8 cellular contexts compared by ENCODE assay signal in the genomic region with DNA sequence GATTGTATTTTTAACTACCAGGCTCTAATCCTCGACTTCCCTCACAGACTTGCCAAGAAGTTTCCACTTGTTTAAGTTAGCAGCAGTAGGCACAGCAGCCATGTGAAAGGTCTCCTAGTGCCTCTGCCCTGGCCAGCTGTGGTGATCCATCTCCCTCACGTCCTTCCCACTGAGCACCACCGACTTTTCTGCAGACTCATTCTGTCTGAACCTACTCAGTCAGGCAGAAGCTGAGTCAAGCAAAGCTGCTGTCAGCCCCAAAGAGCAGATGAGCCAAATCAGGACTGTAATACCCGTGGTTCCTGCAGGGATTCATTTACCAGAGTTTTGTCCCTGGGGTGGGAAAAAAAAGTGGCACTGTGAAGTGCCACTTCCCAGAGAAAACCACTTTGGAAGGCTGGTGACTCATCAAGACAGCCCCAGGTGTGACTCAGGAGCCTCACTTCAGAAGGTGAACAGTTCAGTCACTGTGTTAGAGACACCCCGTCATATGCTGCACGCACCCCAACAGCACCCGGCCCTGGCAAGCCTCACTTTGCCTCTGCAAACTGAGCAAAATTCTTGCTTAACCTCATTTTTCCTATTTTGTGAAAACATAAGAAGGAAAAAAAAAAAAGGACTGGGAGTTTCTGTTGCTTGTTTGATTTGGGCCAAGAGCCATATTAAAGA.
A peak's percentile ranks its signal among the peaks of the same experiment; 100 is the strongest.
DNase-seq lines count a peak whose midpoint lies in the region; ATAC-seq, FAIRE-seq and TF ChIP-seq lines count a peak whose summit lies in the region.

No MANE protein-coding gene starts in this region.

- POLR2A ChIA-PET in Panc1 (lab: Charles Lee): interaction anchor here (0.6 to 1.4 kb wide), 6 partner anchors 18 to 76 kb away, joined by 3 to 9 read pairs (median 4); a partner anchor contains a TSS

- H3K27ac ChIP-seq in Panc1 (ENCODE audit: low read length): peak overlapping the region; percentile 100
- H3K27ac ChIP-seq in psoas muscle: peak overlapping the region; percentile 88

- no peak for TF ChIP-seq CTCF in Panc1 (IDR thresholded peaks at IDR 0.05)
- TF ChIP-seq CTCF in psoas muscle (IDR thresholded peaks at IDR 0.05): no peak

- no TSS peak for BruUV-seq in Panc1 (replicated peaks; lab: Mats Ljungman, UMichigan)

- H3K9me3 ChIP-seq in Panc1 (ENCODE audit: control insufficient read depth, insufficient read depth, low read depth, low read length) (no peaks in the 10 kb centered on the region), psoas muscle (no peaks in the 10 kb centered on the region)

- intact Hi-C loops in Panc1 (cut with micrococcal nuclease; ENCODE audit: unreplicated experiment): loop anchor here (5.0 kb wide), 1 partner anchor 60 kb away; no protein-coding TSS in a partner anchor
- intact Hi-C loops in psoas muscle (cut with DNase I): no loop called here

- in situ Hi-C loops in Panc1 (cut with HindIII; ENCODE audit: low pct_unique_long_range_greater_than_20kb, low sequenced_read_pairs): no loop called here

- H3K4me3 ChIP-seq in Panc1 (ENCODE audit: low read depth in 2 of 2, low read length in 2 of 2) (peak overlapping the region in 1 of 2 experiments; percentile 5; a peak in 2 of 4 replicates), psoas muscle (no peak overlapping the region)

- CTCF ChIA-PET in Panc1 (lab: Charles Lee): interaction anchor here (0.7 kb wide), 1 partner anchor 11 kb away, joined by 15 read pairs; no protein-coding TSS in a partner anchor

- TF ChIP-seq POLR2A in GM12892 (IDR thresholded peaks at IDR 0.05; ENCODE audit: low read depth, low read length): no peak

- H3K36me3 ChIP-seq in Panc1 (ENCODE audit: control insufficient read depth, insufficient read depth, low read length): no peaks in the 10 kb centered on the region
- no peaks in the 10 kb centered on the region for H3K36me3 ChIP-seq in psoas muscle (ENCODE audit: insufficient read depth in 1 of 2, low read depth in 1 of 2)

- ATAC-seq in Panc1 (peak; percentile 66), psoas muscle (peak; percentile 90 to 94 (median 92)), GM21825 (IDR thresholded peaks at IDR 0.05; ENCODE audit: unreplicated experiment) (no peak), GM21717 (IDR thresholded peaks at IDR 0.05; ENCODE audit: unreplicated experiment) (no peak), GM18861 (IDR thresholded peaks at IDR 0.05; ENCODE audit: unreplicated experiment) (no peak), GM21526 (IDR thresholded peaks at IDR 0.05; ENCODE audit: low FRiP score, unreplicated experiment) (no peak)

- H3K27me3 ChIP-seq in Panc1 (ENCODE audit: control insufficient read depth, insufficient read depth, low read length): no peaks in the 10 kb centered on the region
- H3K27me3 ChIP-seq in psoas muscle (ENCODE audit: insufficient read depth in 3 of 3, low read length in 2 of 3): no peaks in the 10 kb centered on the region

- DNase-seq in GM12892 (ENCODE audit: insufficient read length) (no peak), Panc1 (ENCODE audit: low read depth, low spot score) (peak; percentile 88), fibroblast of the conjunctiva (ENCODE audit: low read depth) (peak; percentile 68), psoas muscle (peak; percentile 52 to 56)

- H3K4me1 ChIP-seq in Panc1 (ENCODE audit: control insufficient read depth, insufficient read depth, low read length) (peaks cover 100% of the 10 kb centered on the region), psoas muscle (peaks cover 68% of the 10 kb centered on the region)

- FAIRE-seq in GM12892 (lab: Jason Lieb, UNC): peak; percentile 78

- 21 to 28% (median 22%) methylated on average over 7 of the region's 7 CpGs for whole genome bisulfite sequencing in psoas muscle, 3 donors

Comparison
In these comparisons a context has a peak if more than half of its experiments do, and no peak if none do; other contexts are left out.
1. ATAC-seq: peak in Panc1 (single experiment) and psoas muscle (4 of 4); none in GM21825 (single experiment), GM21717 (single experiment), GM18861 (single experiment) and GM21526 (single experiment).